ENCODE assay signal across 1 cellular context in the genomic region with DNA sequence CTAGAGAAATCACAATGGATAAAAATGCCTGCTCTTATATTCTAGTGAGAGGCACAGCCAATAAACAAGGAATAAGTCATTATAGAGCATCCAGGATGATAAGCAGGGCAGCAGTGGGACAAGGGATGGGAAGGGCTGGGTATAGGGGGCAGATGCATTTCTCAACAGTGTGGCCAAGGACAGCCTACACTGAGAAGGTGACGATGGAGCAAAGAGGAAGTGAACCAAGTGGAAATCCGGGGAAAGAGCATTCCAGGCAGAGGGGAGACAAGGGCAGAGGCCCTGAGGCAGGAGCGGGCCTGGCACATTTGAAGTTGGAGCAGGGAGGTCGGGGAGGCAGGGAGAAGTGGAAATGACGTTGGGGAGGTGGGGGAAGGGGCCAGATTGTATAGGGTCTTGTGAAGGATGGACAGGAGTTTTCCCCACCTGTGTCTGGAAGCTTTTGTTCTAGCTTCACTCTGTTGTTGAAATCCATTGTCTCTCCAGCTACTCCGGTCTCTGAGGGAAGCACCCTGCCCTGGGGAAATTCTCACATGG.
TF ChIP-seq lines count a peak whose summit lies in the region.

No MANE protein-coding gene starts in this region.

TF ChIP-seq in H1, 55 proteins besides CTCF, POLR2A, EP300 and RAD21:
- no peak for TF ChIP-seq CBX5 (IDR thresholded peaks at IDR 0.05; ENCODE audit: low read depth, low read length)
- TF ChIP-seq, protein P1, sequence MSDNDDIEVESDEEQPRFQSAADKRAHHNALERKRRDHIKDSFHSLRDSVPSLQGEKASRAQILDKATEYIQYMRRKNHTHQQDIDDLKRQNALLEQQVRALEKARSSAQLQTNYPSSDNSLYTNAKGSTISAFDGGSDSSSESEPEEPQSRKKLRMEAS (IDR thresholded peaks at IDR 0.05), result no peak
- TF ChIP-seq RXRA (IDR thresholded peaks at IDR 0.05; ENCODE audit: insufficient read depth, low read depth, low read length), result no peak
- TF ChIP-seq KDM4A (IDR thresholded peaks at IDR 0.05; ENCODE audit: low read depth, low read length, severe bottlenecking), result no peak
- no peak for TF ChIP-seq SP4 (IDR thresholded peaks at IDR 0.05; ENCODE audit: low read length)
- TF ChIP-seq POU5F1 (IDR thresholded peaks at IDR 0.05; ENCODE audit: low read depth, low read length), result no peak
- TF ChIP-seq, protein P2, sequence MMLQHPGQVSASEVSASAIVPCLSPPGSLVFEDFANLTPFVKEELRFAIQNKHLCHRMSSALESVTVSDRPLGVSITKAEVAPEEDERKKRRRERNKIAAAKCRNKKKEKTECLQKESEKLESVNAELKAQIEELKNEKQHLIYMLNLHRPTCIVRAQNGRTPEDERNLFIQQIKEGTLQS (IDR thresholded peaks at IDR 0.05; ENCODE audit: insufficient read depth, low read depth, low read length), result no peak
